Comparison of ENCODE assay signal across 9 cellular contexts in the genomic region with DNA sequence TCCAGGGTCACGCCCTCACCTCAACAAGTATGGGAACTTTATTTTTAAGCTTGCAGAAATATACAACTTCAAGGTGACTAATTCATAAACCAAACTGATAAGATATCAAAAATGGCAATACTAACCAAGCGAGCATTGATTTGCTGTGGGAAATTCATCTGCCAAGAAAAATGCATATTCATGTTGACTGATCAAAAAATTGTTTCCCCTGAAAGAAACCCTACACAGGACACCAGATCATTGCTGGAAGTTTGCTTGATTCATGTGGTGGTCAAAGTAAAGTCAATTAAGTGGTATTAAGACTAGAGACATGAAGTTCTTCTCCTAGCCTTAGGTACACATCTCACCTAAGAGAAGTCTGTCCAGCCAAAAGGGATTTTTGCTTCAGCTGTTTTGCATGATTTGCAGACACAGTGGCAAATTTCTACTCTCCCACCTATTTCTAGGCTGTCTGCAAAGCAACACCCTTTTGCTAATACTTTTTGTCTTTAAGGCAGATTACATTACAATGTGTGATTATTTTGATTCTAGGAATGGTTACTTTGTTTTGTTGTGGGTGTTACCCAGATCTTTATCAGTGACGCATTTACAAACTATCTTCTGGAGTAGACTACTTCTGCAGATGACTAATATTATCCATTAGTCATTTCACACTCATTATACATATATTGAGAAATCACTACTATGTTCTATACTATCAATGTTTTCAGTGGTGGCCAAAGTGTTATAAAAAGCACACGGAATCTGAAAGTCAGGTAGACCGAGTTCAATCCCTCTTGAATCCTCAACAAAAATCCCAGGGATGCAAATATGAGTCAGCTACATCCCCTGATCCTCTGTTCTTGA. TPM values are rescaled to one million over a fixed set of nuclear protein-coding genes. Genes with fewer than 3 reads are reported as not detected.
A peak's percentile ranks its signal among the peaks of the same experiment; 100 is the strongest.
DNase-seq lines count a peak whose midpoint lies in the region; ATAC-seq, FAIRE-seq and TF ChIP-seq lines count a peak whose summit lies in the region.
"Had no signal": no experiment of that assay in that cellular context is flagged by ENCODE, and none has a peak within 500 bp of the region (broad histone marks: within the 10 kb centered on the region; RNA-seq: fewer than 3 reads in every experiment).

No MANE protein-coding gene starts in this region.

- H3K4me1 ChIP-seq in kidney (ENCODE audit: control insufficient read depth in 1 of 2, insufficient read depth in 1 of 2, low read depth in 1 of 2, low read length in 2 of 2) = no peaks in the 10 kb centered on the region

- no peak overlapping the region for H3K9ac ChIP-seq in kidney (ENCODE audit: low read length in 2 of 2)

- no peaks in the 10 kb centered on the region for H3K36me3 ChIP-seq in kidney (ENCODE audit: control insufficient read depth in 1 of 2, insufficient read depth in 2 of 2, low read length in 2 of 2)

- no peaks in the 10 kb centered on the region for H3K27me3 Mint-ChIP-seq in activated CD4-positive, alpha-beta T cell treated with anti-CD3 and anti-CD28 coated beads, Interleukin-2, amount 10 ng/mL, durations not matched to agents 24 days and 14 days
- H3K27me3 Mint-ChIP-seq in immature natural killer cell (ENCODE audit: low read depth in 3 of 3) = peaks cover 0 to 12% (median 9%) of the 10 kb centered on the region in 3 donors

- no peak overlapping the region for H3K4me3 ChIP-seq in kidney (ENCODE audit: low read length in 2 of 2)

- intact Hi-C loops in activated CD4-positive, alpha-beta T cell treated with anti-CD3 and anti-CD28 coated beads, Interleukin-2, amount 10 ng/mL, durations not matched to agents 24 days and 14 days (cut with micrococcal nuclease) = loop anchor here (1.0 to 5.0 kb wide), 8 partner anchors 9 to 534 kb away; no protein-coding TSS in a partner anchor
- intact Hi-C loops in kidney (cut with DNase I) = no loop called here

- peak overlapping the region; percentile 85 for H3K4me3 Mint-ChIP-seq in activated CD4-positive, alpha-beta T cell treated with anti-CD3 and anti-CD28 coated beads, Interleukin-2, amount 10 ng/mL, durations not matched to agents 24 days and 14 days
- peak overlapping the region; percentile 61 to 92 (median 71) for H3K4me3 Mint-ChIP-seq in immature natural killer cell

- peak; percentile 80 for ATAC-seq in HG02840 (IDR thresholded peaks at IDR 0.05; ENCODE audit: low FRiP score, unreplicated experiment)

- CTCF ChIA-PET in RWPE1 (lab: Yijun Ruan, JAX) = interaction anchor here (0.6 kb wide), 1 partner anchor 40 kb away, joined by 3 read pairs; no protein-coding TSS in a partner anchor

- no peak for FAIRE-seq in kidney (lab: Jason Lieb, UNC)

- H3K4me1 Mint-ChIP-seq in activated CD4-positive, alpha-beta T cell treated with anti-CD3 and anti-CD28 coated beads, Interleukin-2, amount 10 ng/mL, durations not matched to agents 24 days and 14 days = peaks cover 59% of the 10 kb centered on the region
- H3K4me1 Mint-ChIP-seq in immature natural killer cell = peaks cover 47 to 61% of the 10 kb centered on the region in 2 donors

- peaks cover 20% of the 10 kb centered on the region for H3K9me3 Mint-ChIP-seq in activated CD4-positive, alpha-beta T cell treated with anti-CD3 and anti-CD28 coated beads, Interleukin-2, amount 10 ng/mL, durations not matched to agents 24 days and 14 days
- H3K9me3 Mint-ChIP-seq in immature natural killer cell = peaks cover 0 to 3% (median 0%) of the 10 kb centered on the region in 6 donors

- peak overlapping the region; percentile 65 for H3K27ac ChIP-seq in RWPE1
- no peak overlapping the region for H3K27ac ChIP-seq in kidney (ENCODE audit: low read depth in 2 of 2, low read length in 2 of 2)

- POLR2A ChIA-PET in RWPE1 (lab: Yijun Ruan, JAX; ENCODE audit: low non-redundant PET) = no interaction called here

- peaks cover 72% of the 10 kb centered on the region for H3K36me3 Mint-ChIP-seq in activated CD4-positive, alpha-beta T cell treated with anti-CD3 and anti-CD28 coated beads, Interleukin-2, amount 10 ng/mL, durations not matched to agents 24 days and 14 days (ENCODE audit: low read depth)
- peaks cover 9 to 11% (median 10%) of the 10 kb centered on the region in 3 donors for H3K36me3 Mint-ChIP-seq in immature natural killer cell

- H3K27ac Mint-ChIP-seq in activated CD4-positive, alpha-beta T cell treated with anti-CD3 and anti-CD28 coated beads, Interleukin-2, amount 10 ng/mL, durations not matched to agents 24 days and 14 days = peak overlapping the region; percentile 100
- peak overlapping the region; percentile 90 to 100 (median 98) for H3K27ac Mint-ChIP-seq in immature natural killer cell

- no peaks in the 10 kb centered on the region for H3K9me3 ChIP-seq in kidney (ENCODE audit: control insufficient read depth in 1 of 2, low read length in 2 of 2)

- TF ChIP-seq CTCF in RWPE1 (conservative IDR thresholded peaks at IDR 0.05; ENCODE audit: low read depth) (no peak), kidney (IDR thresholded peaks at IDR 0.05; ENCODE audit: borderline replicate concordance, extremely low read depth, insufficient read depth) (no peak)

- peak; percentile 79 for DNase-seq in activated CD4-positive, alpha-beta T cell treated with anti-CD3 and anti-CD28 coated beads, Interleukin-2, amount 10 ng/mL, durations not matched to agents 24 days and 14 days
- no peak for DNase-seq in activated CD4-positive, alpha-beta T cell treated with anti-CD3 and anti-CD28 coated beads for 48 hours
- DNase-seq in RWPE1 (ENCODE audit: low spot score) (peak; percentile 77), immature natural killer cell (peak; percentile 67 to 84 (median 78)), NCI-H128 (lab: John Stamatoyannopoulos, UW; ENCODE audit: unreplicated experiment) (no peak), NCI-H2107 (lab: John Stamatoyannopoulos, UW) (no peak), kidney (no peak)

RNA-seq across cellular contexts. Expression of a gene that starts 12.3 kb away (rescaled TPM):
- 86.4 and 92.7 TPM in 2 replicates for total RNA-seq in activated CD4-positive, alpha-beta T cell treated with anti-CD3 and anti-CD28 coated beads, Interleukin-2, amount 10 ng/mL, durations not matched to agents 24 days and 14 days
- polyA plus RNA-seq in immature natural killer cell (10 to 100 TPM; 15.4 to 21.0 (median 19.6) TPM), kidney (ENCODE audit: insufficient read depth, low read depth, low replicate concordance) (1.4 TPM)
- 10.4 TPM for total RNA-seq in kidney
- polyA plus RNA-seq: BJ had no signal

Comparison
In these comparisons a context has a peak if more than half of its experiments do, and no peak if none do; other contexts are left out.
1. DNase-seq: peak in activated CD4-positive, alpha-beta T cell treated with anti-CD3 and anti-CD28 coated beads, Interleukin-2, amount 10 ng/mL, durations not matched to agents 24 days and 14 days (single experiment), RWPE1 (single experiment) and immature natural killer cell (3 of 3); none in activated CD4-positive, alpha-beta T cell treated with anti-CD3 and anti-CD28 coated beads for 48 hours (single experiment), NCI-H128 (single experiment), NCI-H2107 (single experiment) and kidney (single experiment).